In genomic region chr7:43653466-43653865, GRCh38 we compare ENCODE assay signal across 20 cellular contexts.
A peak's percentile ranks its signal among the peaks of the same experiment; 100 is the strongest.
DNase-seq lines count a peak whose midpoint lies in the region; ATAC-seq, FAIRE-seq and TF ChIP-seq lines count a peak whose summit lies in the region.
"Had no signal": no experiment of that assay in that cellular context is flagged by ENCODE, and none has a peak within 500 bp of the region (broad histone marks: within the 10 kb centered on the region; RNA-seq: fewer than 3 reads in every experiment).

No MANE protein-coding gene starts in this region.

- H3K4me1 Mint-ChIP-seq in stimulated activated naive CD8-positive, alpha-beta T cell treated with anti-CD3 and anti-CD28 coated beads, Interleukin-15, Interleukin-2, amounts not matched to agents 100 ng/mL and 50 ng/mL, for 24 hours (ENCODE audit: low read depth), result peaks cover 87% of the 10 kb centered on the region
- H3K4me1 Mint-ChIP-seq in astrocyte (ENCODE audit: low read depth, unreplicated experiment), result peaks cover 28% of the 10 kb centered on the region
- peaks cover 35 to 57% of the 10 kb centered on the region in 2 donors for H3K4me1 Mint-ChIP-seq in stimulated activated naive B cell treated with anti-CD40 and anti-IgM and Interleukin-4, amounts not matched to agents 10 μg/mL and 1 μg/mL and 100 μg/mL, for 72 hours

- H3K27me3 ChIP-seq in PC-9 (ENCODE audit: insufficient read depth, low read depth), result no peaks in the 10 kb centered on the region
- H3K27me3 ChIP-seq in astrocyte (ENCODE audit: insufficient read depth, low read length), result no peaks in the 10 kb centered on the region
- H3K27me3 ChIP-seq in psoas muscle (ENCODE audit: insufficient read depth in 3 of 3, low read length in 2 of 3), result no peaks in the 10 kb centered on the region
- H3K27me3 ChIP-seq: suprapubic skin had no signal

- peaks cover 69% of the 10 kb centered on the region for H3K79me2 ChIP-seq in PC-9 (ENCODE audit: low read depth)
- H3K79me2 ChIP-seq in astrocyte (ENCODE audit: insufficient read depth, low read length), result peaks cover 43% of the 10 kb centered on the region

- H2AFZ ChIP-seq in PC-9 (no peak overlapping the region), astrocyte (ENCODE audit: low read depth, low read length) (no peak overlapping the region)

- POLR2A ChIA-PET in PC-9 (lab: Charles Lee; ENCODE audit: unreplicated experiment), result no interaction called here

- BruUV-seq in PC-9 (replicated peaks; lab: Mats Ljungman, UMichigan), result no TSS peak

- DNase-seq in stimulated activated naive CD8-positive, alpha-beta T cell treated with anti-CD3 and anti-CD28 coated beads, Interleukin-15, Interleukin-2, amounts not matched to agents 100 U/mL and 50 U/mL, for 24 hours, result no peak
- DNase-seq in PC-9 (no peak), astrocyte (ENCODE audit: low read depth) (peak; percentile 75), psoas muscle (no peak), CD1c-positive myeloid dendritic cell (ENCODE audit: extremely low spot score) (no peak)
- no peak for DNase-seq in stimulated activated naive B cell treated with anti-CD40 and anti-IgM and Interleukin-4, amounts not matched to agents 10 μg/mL and 1 μg/mL and 100 μg/mL, for 72 hours
- DNase-seq: activated CD4-positive, alpha-beta T cell treated with anti-CD3 and anti-CD28 coated beads for 4 hours; islet precursor cell; lower lobe of right lung; NCI-H1105 treated with DMSO at 0.1 percent for 48 hours; NCI-H510A treated with DMSO at 0.1 percent for 48 hours; SHP77 treated with DMSO at 0.1 percent for 48 hours; small intestine; stimulated activated CD4-positive, alpha-beta T cell treated with anti-CD3 and anti-CD28 coated beads, Interleukin-4, amount 100 ng/mL, for 24 hours had no signal

- no peaks in the 10 kb centered on the region; the same call in 1 of the 2 replicates for H3K9me2 ChIP-seq in PC-9 (ENCODE audit: insufficient read depth)

- H3K36me3 ChIP-seq in PC-9 (ENCODE audit: low read depth), result peaks cover 48% of the 10 kb centered on the region
- no peaks in the 10 kb centered on the region for H3K36me3 ChIP-seq in astrocyte (ENCODE audit: insufficient read depth, low read length)
- no peaks in the 10 kb centered on the region for H3K36me3 ChIP-seq in psoas muscle (ENCODE audit: insufficient read depth in 1 of 2, low read depth in 1 of 2)
- H3K36me3 ChIP-seq: lower lobe of right lung, suprapubic skin had no signal

- no peak for FAIRE-seq in astrocyte (lab: Jason Lieb, UNC)
- FAIRE-seq: G401.6, small intestine had no signal

- no peaks in the 10 kb centered on the region for H3K9me3 Mint-ChIP-seq in stimulated activated naive CD8-positive, alpha-beta T cell treated with anti-CD3 and anti-CD28 coated beads, Interleukin-15, Interleukin-2, amounts not matched to agents 100 ng/mL and 50 ng/mL, for 24 hours
- H3K9me3 Mint-ChIP-seq in astrocyte (ENCODE audit: unreplicated experiment), result no peaks in the 10 kb centered on the region
- H3K9me3 Mint-ChIP-seq in stimulated activated naive B cell treated with anti-CD40 and anti-IgM and Interleukin-4, amounts not matched to agents 10 μg/mL and 1 μg/mL and 100 μg/mL, for 72 hours, result peaks cover 3 to 4% of the 10 kb centered on the region in 2 donors

- H3K27ac Mint-ChIP-seq in stimulated activated naive CD8-positive, alpha-beta T cell treated with anti-CD3 and anti-CD28 coated beads, Interleukin-15, Interleukin-2, amounts not matched to agents 100 ng/mL and 50 ng/mL, for 24 hours, result peak overlapping the region; percentile 88
- no peak overlapping the region for H3K27ac Mint-ChIP-seq in astrocyte (ENCODE audit: unreplicated experiment)
- H3K27ac Mint-ChIP-seq in stimulated activated naive B cell treated with anti-CD40 and anti-IgM and Interleukin-4, amounts not matched to agents 10 μg/mL and 1 μg/mL and 100 μg/mL, for 72 hours, result peak overlapping the region; percentile 6

- H3K9ac ChIP-seq in astrocyte (ENCODE audit: low read length), result no peak overlapping the region

- intact Hi-C loops in PC-9 (cut with micrococcal nuclease; ENCODE audit: unreplicated experiment) (no loop called here), psoas muscle (cut with DNase I) (no loop called here)

- H3K27ac ChIP-seq in PC-9, result peak overlapping the region; percentile 7; the same call in 1 of the 2 replicates
- H3K27ac ChIP-seq in astrocyte (ENCODE audit: low read depth, low read length), result peak overlapping the region; percentile 27
- no peak overlapping the region for H3K27ac ChIP-seq in psoas muscle
- H3K27ac ChIP-seq: lower lobe of right lung, suprapubic skin had no signal

- no peaks in the 10 kb centered on the region for H3K27me3 Mint-ChIP-seq in stimulated activated naive CD8-positive, alpha-beta T cell treated with anti-CD3 and anti-CD28 coated beads, Interleukin-15, Interleukin-2, amounts not matched to agents 100 ng/mL and 50 ng/mL, for 24 hours
- no peaks in the 10 kb centered on the region for H3K27me3 Mint-ChIP-seq in astrocyte (ENCODE audit: low read depth, unreplicated experiment)
- H3K27me3 Mint-ChIP-seq in stimulated activated naive B cell treated with anti-CD40 and anti-IgM and Interleukin-4, amounts not matched to agents 10 μg/mL and 1 μg/mL and 100 μg/mL, for 72 hours, result no peaks in the 10 kb centered on the region

- H3K4me3 Mint-ChIP-seq in stimulated activated naive CD8-positive, alpha-beta T cell treated with anti-CD3 and anti-CD28 coated beads, Interleukin-15, Interleukin-2, amounts not matched to agents 100 ng/mL and 50 ng/mL, for 24 hours, result peak overlapping the region; percentile 31
- no peak overlapping the region for H3K4me3 Mint-ChIP-seq in astrocyte (ENCODE audit: unreplicated experiment)
- H3K4me3 Mint-ChIP-seq in stimulated activated naive B cell treated with anti-CD40 and anti-IgM and Interleukin-4, amounts not matched to agents 10 μg/mL and 1 μg/mL and 100 μg/mL, for 72 hours, result no peak overlapping the region

- ATAC-seq in stimulated activated naive CD8-positive, alpha-beta T cell treated with anti-CD3 and anti-CD28 coated beads, Interleukin-15, Interleukin-2, amounts not matched to agents 100 U/mL and 50 U/mL, for 24 hours, result no peak
- ATAC-seq in stimulated activated naive B cell treated with anti-CD40 and anti-IgM and Interleukin-4, amounts not matched to agents 10 μg/mL and 1 μg/mL and 100 μg/mL, for 72 hours (replicated peaks), result no peak
- ATAC-seq in GM21737 (IDR thresholded peaks at IDR 0.05; ENCODE audit: unreplicated experiment), result no peak
- ATAC-seq in psoas muscle, result no peak
- ATAC-seq: lower lobe of right lung had no signal

- H4K20me1 ChIP-seq in PC-9 (ENCODE audit: insufficient read depth) (no peaks in the 10 kb centered on the region), astrocyte (ENCODE audit: insufficient read depth, low read length) (no peaks in the 10 kb centered on the region)

- TF ChIP-seq CTCF in PC-9 (conservative IDR thresholded peaks at IDR 0.05), result no peak
- no peak for TF ChIP-seq CTCF in astrocyte (IDR thresholded peaks at IDR 0.05; ENCODE audit: insufficient read depth, low read depth, low read length)
- no peak for TF ChIP-seq CTCF in psoas muscle (IDR thresholded peaks at IDR 0.05)

- H3K9me3 ChIP-seq in PC-9 (ENCODE audit: insufficient read depth, low read depth) (no peaks in the 10 kb centered on the region; the same call in 1 of the 2 replicates), astrocyte (ENCODE audit: insufficient read depth, low read depth, low read length) (no peaks in the 10 kb centered on the region), psoas muscle (no peaks in the 10 kb centered on the region)
- H3K9me3 ChIP-seq: HAP-1, lower lobe of right lung, suprapubic skin had no signal

- H3K4me1 ChIP-seq in PC-9 (replicated peaks; ENCODE audit: insufficient read depth), result peaks cover 44% of the 10 kb centered on the region
- H3K4me1 ChIP-seq in astrocyte (ENCODE audit: insufficient read depth, low read length), result peaks cover 38% of the 10 kb centered on the region
- peaks cover 33% of the 10 kb centered on the region for H3K4me1 ChIP-seq in psoas muscle

- H3K4me3 ChIP-seq in PC-9 (no peak overlapping the region), astrocyte (ENCODE audit: insufficient read depth, low read depth, low read length) (peak overlapping the region; percentile 5), psoas muscle (no peak overlapping the region)
- H3K4me3 ChIP-seq: coronary artery, HAP-1, lower lobe of right lung, suprapubic skin had no signal

- WGBS in psoas muscle, 3 donors, result 92 to 97% (median 96%) methylated on average over 4 of the region's 4 CpGs

- H3K4me2 ChIP-seq in PC-9, result no peak overlapping the region
- no peak overlapping the region for H3K4me2 ChIP-seq in astrocyte (ENCODE audit: low read length)

- H3F3A ChIP-seq in PC-9 (ENCODE audit: insufficient read depth, low read depth), result peaks cover 60% of the 10 kb centered on the region

- CTCF ChIA-PET in PC-9 (lab: Charles Lee), result no interaction called here

- H3K36me3 Mint-ChIP-seq in stimulated activated naive CD8-positive, alpha-beta T cell treated with anti-CD3 and anti-CD28 coated beads, Interleukin-15, Interleukin-2, amounts not matched to agents 100 ng/mL and 50 ng/mL, for 24 hours (ENCODE audit: low read depth), result peaks cover 60% of the 10 kb centered on the region
- peaks cover 5% of the 10 kb centered on the region for H3K36me3 Mint-ChIP-seq in astrocyte (ENCODE audit: low read depth, unreplicated experiment)
- peaks cover 32 to 51% of the 10 kb centered on the region in 2 donors for H3K36me3 Mint-ChIP-seq in stimulated activated naive B cell treated with anti-CD40 and anti-IgM and Interleukin-4, amounts not matched to agents 10 μg/mL and 1 μg/mL and 100 μg/mL, for 72 hours
